Comparison of ENCODE assay signal across 22 cellular contexts in genomic region chr5:65819905-65820240, GRCh38.
DNase-seq lines count a peak whose midpoint lies in the region; ATAC-seq and TF ChIP-seq lines count a peak whose summit lies in the region.
"Had no signal": no experiment of that assay in that cellular context is flagged by ENCODE, and none has a peak within 500 bp of the region (broad histone marks: within the 10 kb centered on the region; RNA-seq: fewer than 3 reads in every experiment).

No MANE protein-coding gene starts in this region.

- in situ Hi-C loops in IMR-90 (cut with MboI; ENCODE audit: low sequenced_read_pairs), result no loop called here

- no peaks in the 10 kb centered on the region for H3K27me3 Mint-ChIP-seq in activated naive CD8-positive, alpha-beta T cell treated with anti-CD3 and anti-CD28 coated beads, Interleukin-2, amount 50 U/mL, for 24 hours
- H3K27me3 Mint-ChIP-seq in naive B cell, result no peaks in the 10 kb centered on the region
- H3K27me3 Mint-ChIP-seq in Caco-2 (ENCODE audit: insufficient read depth, unreplicated experiment), result no peaks in the 10 kb centered on the region
- H3K27me3 Mint-ChIP-seq: activated CD4-positive, alpha-beta T cell treated with anti-CD3 and anti-CD28 coated beads, Interleukin-2, amount 10 ng/mL, durations not matched to agents 24 days and 14 days; CD4-positive, alpha-beta T cell; T-helper 17 cell had no signal

- no peaks in the 10 kb centered on the region for H3K9me3 Mint-ChIP-seq in activated naive CD8-positive, alpha-beta T cell treated with anti-CD3 and anti-CD28 coated beads, Interleukin-2, amount 50 U/mL, for 24 hours
- H3K9me3 Mint-ChIP-seq in naive B cell (no peaks in the 10 kb centered on the region), Caco-2 (ENCODE audit: unreplicated experiment) (no peaks in the 10 kb centered on the region)
- H3K9me3 Mint-ChIP-seq: activated CD4-positive, alpha-beta T cell treated with anti-CD3 and anti-CD28 coated beads, Interleukin-2, amount 10 ng/mL, durations not matched to agents 24 days and 14 days; CD4-positive, alpha-beta T cell had no signal

- H3K79me1 ChIP-seq in IMR-90 (ENCODE audit: low read depth in 1 of 2, low read length in 2 of 2), result peaks cover 0 to 3% of the 10 kb centered on the region in 2 experiments; a peak in 1 of 4 replicates

- H2BK20ac ChIP-seq in IMR-90 (ENCODE audit: low read depth, low read length), result no peak overlapping the region

- CTCF ChIA-PET in IMR-90 (lab: Yijun Ruan, JAX) (interaction anchor here (0.7 to 1.7 kb wide), 2 partner anchors 8 to 120 kb away, joined by 3 to 5 read pairs; no protein-coding TSS in a partner anchor), Caco-2 (lab: Charles Lee) (no interaction called here)

- no peak for TF ChIP-seq CTCF in IMR-90 (conservative IDR thresholded peaks at IDR 0.05; ENCODE audit: low read depth, low read length)
- no peak for TF ChIP-seq CTCF in Caco-2 (IDR thresholded peaks at IDR 0.05; ENCODE audit: insufficient read depth in 1 of 2, low read depth in 1 of 2, low read length in 1 of 2, severe bottlenecking in 1 of 2, unreplicated experiment in 1 of 2)

- H3K36me3 Mint-ChIP-seq in activated naive CD8-positive, alpha-beta T cell treated with anti-CD3 and anti-CD28 coated beads, Interleukin-2, amount 50 U/mL, for 24 hours (ENCODE audit: low read depth), result peaks cover 18% of the 10 kb centered on the region
- H3K36me3 Mint-ChIP-seq in naive B cell (peaks cover 0 to 6% of the 10 kb centered on the region in 2 donors), Caco-2 (ENCODE audit: insufficient read depth, unreplicated experiment) (peaks cover 27% of the 10 kb centered on the region)

- H3K14ac ChIP-seq in IMR-90 (replicated peaks; ENCODE audit: low read depth, low read length), result no peak overlapping the region

- H4K91ac ChIP-seq in IMR-90 (ENCODE audit: insufficient read depth, low read depth, low read length), result no peak overlapping the region

- H2BK15ac ChIP-seq in IMR-90 (ENCODE audit: low read depth, low read length), result no peak overlapping the region

- H3K4me3 ChIP-seq in BLaER1 (no peak overlapping the region), IMR-90 (ENCODE audit: insufficient read depth, low read depth, low read length) (no peak overlapping the region), Caco-2 (ENCODE audit: low read depth, low read length) (no peak overlapping the region)
- H3K4me3 ChIP-seq: GM23248, SJCRH30, spleen, suprapubic skin had no signal

- H3K9me3 ChIP-seq in BLaER1 (no peaks in the 10 kb centered on the region), IMR-90 (ENCODE audit: control insufficient read depth, insufficient read depth, low read length) (no peaks in the 10 kb centered on the region), Caco-2 (no peaks in the 10 kb centered on the region)
- H3K9me3 ChIP-seq: SJCRH30, spleen, suprapubic skin had no signal

- H2AK5ac ChIP-seq in IMR-90 (ENCODE audit: low read depth, low read length), result no peak overlapping the region

- H3K27ac Mint-ChIP-seq in activated naive CD8-positive, alpha-beta T cell treated with anti-CD3 and anti-CD28 coated beads, Interleukin-2, amount 50 U/mL, for 24 hours, result peak overlapping the region; percentile 46
- H3K27ac Mint-ChIP-seq in naive B cell, result peak overlapping the region in 4 of 6 donors; percentile 33 to 86 (median 48)
- no peak overlapping the region for H3K27ac Mint-ChIP-seq in Caco-2 (ENCODE audit: unreplicated experiment)
- H3K27ac Mint-ChIP-seq: activated CD4-positive, alpha-beta T cell treated with anti-CD3 and anti-CD28 coated beads, Interleukin-2, amount 10 ng/mL, durations not matched to agents 24 days and 14 days; CD4-positive, alpha-beta T cell; T-helper 17 cell had no signal

- no peaks in the 10 kb centered on the region for H3K27me3 ChIP-seq in BLaER1
- H3K27me3 ChIP-seq in IMR-90 (ENCODE audit: control insufficient read depth, insufficient read depth, low read length), result no peaks in the 10 kb centered on the region
- no peaks in the 10 kb centered on the region for H3K27me3 ChIP-seq in Caco-2 (replicated peaks; ENCODE audit: control insufficient read depth, insufficient read depth, low read length)
- H3K27me3 ChIP-seq: SJCRH30, spleen, suprapubic skin had no signal

- H3K9me1 ChIP-seq in IMR-90 (ENCODE audit: insufficient read depth, low read length), result peaks cover 3% of the 10 kb centered on the region; the same call in 1 of the 2 replicates

- no peak for TF ChIP-seq RAD21 in IMR-90 (IDR thresholded peaks at IDR 0.05; ENCODE audit: low read length)

- no peak overlapping the region for H2BK5ac ChIP-seq in IMR-90 (ENCODE audit: low read depth, low read length, poor library complexity, severe bottlenecking)

- no peak overlapping the region for H3K4me3 Mint-ChIP-seq in activated naive CD8-positive, alpha-beta T cell treated with anti-CD3 and anti-CD28 coated beads, Interleukin-2, amount 50 U/mL, for 24 hours
- H3K4me3 Mint-ChIP-seq in naive B cell (peak overlapping the region in 1 of 8 donors; percentile 7), Caco-2 (ENCODE audit: unreplicated experiment) (no peak overlapping the region)
- H3K4me3 Mint-ChIP-seq: activated CD4-positive, alpha-beta T cell treated with anti-CD3 and anti-CD28 coated beads, Interleukin-2, amount 10 ng/mL, durations not matched to agents 24 days and 14 days; CD4-positive, alpha-beta T cell; T-helper 17 cell had no signal

- H3K27ac ChIP-seq in BLaER1 (no peak overlapping the region), IMR-90 (ENCODE audit: insufficient read depth, low read length) (no peak overlapping the region)
- H3K27ac ChIP-seq: GM23248, SJCRH30, spleen, suprapubic skin had no signal

- H3K4ac ChIP-seq in IMR-90 (ENCODE audit: low read depth, low read length), result no peak overlapping the region

- H2AK9ac ChIP-seq in IMR-90 (replicated peaks; ENCODE audit: low read depth, low read length, poor library complexity), result no peak overlapping the region

- no peak overlapping the region; the same call in 1 of the 2 replicates for H4K5ac ChIP-seq in IMR-90 (ENCODE audit: low read depth, low read length)

- DNase-seq in IMR-90 (no peak), naive B cell (no peak), Caco-2 (no peak), cortex of kidney (lab: John Stamatoyannopoulos, UW) (no peak), NCI-H748 treated with DMSO at 0.1 percent for 48 hours (lab: John Stamatoyannopoulos, UW) (no peak)
- no peak for DNase-seq in activated naive CD8-positive, alpha-beta T cell treated with anti-CD3 and anti-CD28 coated beads, Interleukin-2, amount 50 U/mL, for 24 hours
- no peak for DNase-seq in stimulated activated CD4-positive, alpha-beta T cell treated with anti-CD3 and anti-CD28 coated beads, Interleukin-4, amount 100 ng/mL, for 24 hours
- DNase-seq: activated CD4-positive, alpha-beta T cell treated with anti-CD3 and anti-CD28 coated beads, Interleukin-2, amount 10 ng/mL, durations not matched to agents 24 days and 14 days; CD4-positive, alpha-beta T cell; DMS53; GM23248; midbrain; NCI-H1694; PC-3; SJCRH30; spleen; stimulated activated CD4-positive, alpha-beta T cell treated with anti-CD3 and anti-CD28 coated beads, Interleukin-4, amount 100 ng/mL, for 4 hours; T-helper 17 cell had no signal

- H2BK120ac ChIP-seq in IMR-90 (ENCODE audit: low read depth, low read length), result no peak overlapping the region

- H3K23ac ChIP-seq in IMR-90 (ENCODE audit: low read depth, low read length), result no peak overlapping the region

- peak overlapping the region; percentile 39; the same call in 1 of the 2 replicates for H3K18ac ChIP-seq in IMR-90 (ENCODE audit: low read depth, low read length)

- H3K4me2 ChIP-seq in BLaER1 (0 out of 2 replicates have a peak overlapping the region, but pooled peaks have one; percentile 4), IMR-90 (ENCODE audit: low read depth, low read length) (no peak overlapping the region)

- dilution Hi-C loops in IMR-90 (cut with HindIII; ENCODE audit: low sequenced_read_pairs, unreplicated experiment), result no loop called here

- POLR2A ChIA-PET in IMR-90 (lab: Charles Lee; ENCODE audit: unreplicated experiment) (no interaction called here), Caco-2 (lab: Charles Lee) (no interaction called here)

- TF ChIP-seq POLR2A in IMR-90 (IDR thresholded peaks at IDR 0.05; ENCODE audit: low read depth, low read length), result no peak

- no peak overlapping the region for H4K8ac ChIP-seq in IMR-90 (ENCODE audit: low read depth in 2 of 2, low read length in 2 of 2)

- peaks cover 9% of the 10 kb centered on the region; the same call in 1 of the 2 replicates for H3K4me1 ChIP-seq in BLaER1
- H3K4me1 ChIP-seq in IMR-90 (ENCODE audit: control insufficient read depth, insufficient read depth, low read length), result peaks cover 5% of the 10 kb centered on the region; the same call in 1 of the 2 replicates
- H3K4me1 ChIP-seq in Caco-2, result peaks cover 28% of the 10 kb centered on the region

- H4K20me1 ChIP-seq in BLaER1, result no peaks in the 10 kb centered on the region
- no peaks in the 10 kb centered on the region for H4K20me1 ChIP-seq in IMR-90 (ENCODE audit: insufficient read depth, low read length)

- BruUV-seq in IMR-90 (replicated peaks; lab: Mats Ljungman, UMichigan), result no TSS peak
- no TSS peak for BruUV-seq in Caco-2 (replicated peaks; lab: Mats Ljungman, UMichigan)

- no peak overlapping the region for H3K56ac ChIP-seq in IMR-90 (ENCODE audit: extremely low read depth, insufficient read depth, low read length)

- H2AFZ ChIP-seq in IMR-90 (replicated peaks; ENCODE audit: low read length, poor library complexity), result no peak overlapping the region
- H2AFZ ChIP-seq: GM23248 had no signal

- H3K36me3 ChIP-seq in BLaER1 (peaks cover 18% of the 10 kb centered on the region; the same call in 1 of the 2 replicates), IMR-90 (ENCODE audit: control insufficient read depth, insufficient read depth, low read length) (peaks cover 5% of the 10 kb centered on the region; the same call in 1 of the 2 replicates), Caco-2 (ENCODE audit: control insufficient read depth, insufficient read depth, low read length) (no peaks in the 10 kb centered on the region)

- H3K9ac ChIP-seq in BLaER1 (no peak overlapping the region), IMR-90 (ENCODE audit: low read depth, low read length) (no peak overlapping the region)
- H3K9ac ChIP-seq: GM23248 had no signal

- ATAC-seq in IMR-90 (ENCODE audit: low read depth), result no peak
- ATAC-seq in activated naive CD8-positive, alpha-beta T cell treated with anti-CD3 and anti-CD28 coated beads, Interleukin-2, amount 50 U/mL, for 24 hours, result peak; percentile 69
- no peak for ATAC-seq in naive B cell (ENCODE audit: low read depth in 2 of 2)
- ATAC-seq: HepG2, left lobe of liver, PC-3, T-helper 17 cell had no signal

- intact Hi-C loops in IMR-90 (cut with micrococcal nuclease) (no loop called here), Caco-2 (cut with micrococcal nuclease; ENCODE audit: unreplicated experiment) (no loop called here)

- H3K4me1 Mint-ChIP-seq in activated naive CD8-positive, alpha-beta T cell treated with anti-CD3 and anti-CD28 coated beads, Interleukin-2, amount 50 U/mL, for 24 hours, result peaks cover 17% of the 10 kb centered on the region
- peaks cover 13 to 25% (median 14%) of the 10 kb centered on the region in 3 donors for H3K4me1 Mint-ChIP-seq in naive B cell
- H3K4me1 Mint-ChIP-seq in Caco-2 (ENCODE audit: low read depth, unreplicated experiment), result peaks cover 22% of the 10 kb centered on the region

TF ChIP-seq in IMR-90, 13 proteins besides CTCF, POLR2A, EP300 and RAD21 (continues in another document):
- TF ChIP-seq FOS (IDR thresholded peaks at IDR 0.05; ENCODE audit: low read depth, low read length), result no peak
- TF ChIP-seq BHLHE40 (IDR thresholded peaks at IDR 0.05; ENCODE audit: low read depth, low read length), result no peak
- TF ChIP-seq CHD1 (IDR thresholded peaks at IDR 0.05; ENCODE audit: low read depth, low read length), result no peak
